11 cellular contexts compared by ENCODE assay signal in the genomic region with DNA sequence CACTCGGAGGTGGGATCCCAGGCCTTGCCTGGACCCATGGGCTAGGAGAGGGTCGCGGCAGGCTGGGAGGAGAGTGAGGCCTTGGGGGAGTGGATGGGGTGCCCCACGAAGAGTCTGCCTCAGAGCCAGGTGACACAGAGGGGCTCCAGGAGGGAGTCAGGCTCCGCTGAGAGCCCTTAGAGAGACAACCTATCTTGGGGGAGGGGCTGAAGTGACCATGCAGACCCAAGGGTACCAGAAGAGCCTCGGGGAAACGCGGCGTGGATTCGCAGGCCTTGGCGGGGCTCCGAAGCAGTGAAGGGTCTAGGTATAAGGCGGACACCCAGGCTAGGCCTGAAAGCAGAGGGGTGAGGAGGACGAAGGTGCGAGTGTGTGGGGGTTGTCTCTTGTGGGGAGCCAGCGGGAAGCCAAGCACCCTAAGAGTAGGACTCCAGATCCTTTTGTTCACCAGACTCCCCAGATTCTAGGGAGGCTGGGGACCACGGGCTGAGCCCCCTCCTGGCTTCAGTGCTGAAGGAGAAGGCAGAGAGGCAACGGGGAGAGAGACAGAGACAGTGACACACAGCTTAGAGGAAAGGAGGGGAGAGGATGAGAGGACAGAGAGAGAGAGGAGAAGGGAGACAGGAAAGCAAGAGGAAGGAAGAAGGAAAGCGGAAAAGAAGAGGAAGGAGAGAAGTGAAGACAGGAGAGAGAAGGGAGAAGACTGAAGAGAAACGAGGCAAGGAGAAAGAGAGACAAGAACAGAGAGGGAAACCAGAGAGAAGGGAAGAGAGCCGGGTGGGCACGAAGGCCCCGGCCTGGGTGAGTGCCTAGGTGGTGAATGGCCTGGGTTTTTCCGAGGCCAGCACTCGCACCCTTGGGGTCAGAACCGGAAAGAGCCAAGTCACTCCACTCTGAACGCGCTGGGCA. TPM values are rescaled to one million over a fixed set of nuclear protein-coding genes. Genes with fewer than 3 reads are reported as not detected.
DNase-seq lines count a peak whose midpoint lies in the region; ATAC-seq and TF ChIP-seq lines count a peak whose summit lies in the region.
"Had no signal": no experiment of that assay in that cellular context is flagged by ENCODE, and none has a peak within 500 bp of the region (broad histone marks: within the 10 kb centered on the region; RNA-seq: fewer than 3 reads in every experiment).

No MANE protein-coding gene starts in this region.

- no peak overlapping the region for H3K23ac ChIP-seq in mesendoderm (ENCODE audit: low read length)

- H3K9me3 ChIP-seq in left ventricle myocardium inferior (replicated peaks): no peaks in the 10 kb centered on the region
- H3K9me3 ChIP-seq in aorta (ENCODE audit: control insufficient read depth, low read length): no peaks in the 10 kb centered on the region

- TF ChIP-seq CTCF in left ventricle myocardium inferior (IDR thresholded peaks at IDR 0.05; ENCODE audit: borderline replicate concordance): no peak

- H3K79me1 ChIP-seq in mesendoderm (ENCODE audit: low read length): no peaks in the 10 kb centered on the region

- H3K79me2 ChIP-seq in mesendoderm (ENCODE audit: control insufficient read depth, insufficient read depth, low read length): no peaks in the 10 kb centered on the region

- peak overlapping the region; percentile 46 for H3K4me3 ChIP-seq in left ventricle myocardium inferior
- no peak overlapping the region for H3K4me3 ChIP-seq in mesendoderm (ENCODE audit: low read length)
- H3K4me3 ChIP-seq in aorta (ENCODE audit: low read length in 2 of 2): no peak overlapping the region

- H3K27me3 ChIP-seq in left ventricle myocardium inferior (ENCODE audit: low read depth) (peaks cover 99% of the 10 kb centered on the region), mesendoderm (ENCODE audit: insufficient read depth, low read length, poor library complexity) (peaks cover 88% of the 10 kb centered on the region), aorta (ENCODE audit: control insufficient read depth in 1 of 2, insufficient read depth in 2 of 2, low read length in 1 of 2) (peaks cover 0 to 7% of the 10 kb centered on the region in 2 donors)

- peak overlapping the region; percentile 84 for H3K4me3 Mint-ChIP-seq in activated naive CD8-positive, alpha-beta T cell

- H2BK5ac ChIP-seq in mesendoderm (ENCODE audit: low read length): no peak overlapping the region

- no peak overlapping the region for H2BK15ac ChIP-seq in mesendoderm (replicated peaks; ENCODE audit: low read depth)

- no peak overlapping the region for H4K8ac ChIP-seq in mesendoderm (ENCODE audit: low read depth, low read length)

- no peak for DNase-seq in left ventricle myocardium inferior
- no peak for DNase-seq in Right ventricle myocardium superior
- no peak for DNase-seq in mesendoderm
- DNase-seq in aorta: peak in 1 of 2 donors; percentile 24
- DNase-seq in cardiac septum (ENCODE audit: low spot score): no peak
- DNase-seq: activated CD4-positive, CD25-positive, alpha-beta regulatory T cell; brain microvascular endothelial cell had no signal

- H3K27ac ChIP-seq in left ventricle myocardium inferior (replicated peaks) (no peak overlapping the region), mesendoderm (ENCODE audit: low read depth, low read length) (no peak overlapping the region), aorta (ENCODE audit: low read depth in 1 of 2, low read length in 2 of 2) (no peak overlapping the region)
- H3K27ac ChIP-seq: brain microvascular endothelial cell had no signal

- peaks cover 44% of the 10 kb centered on the region for H3K4me1 ChIP-seq in left ventricle myocardium inferior
- H3K4me1 ChIP-seq in mesendoderm (ENCODE audit: control insufficient read depth, low read depth, low read length): no peaks in the 10 kb centered on the region
- H3K4me1 ChIP-seq in aorta (ENCODE audit: control insufficient read depth in 1 of 2, insufficient read depth in 2 of 2, low read length in 2 of 2): no peaks in the 10 kb centered on the region

- H4K5ac ChIP-seq in mesendoderm (ENCODE audit: low read length): no peak overlapping the region

- H3K18ac ChIP-seq in mesendoderm (ENCODE audit: low read length): no peak overlapping the region

- H2BK120ac ChIP-seq in mesendoderm (ENCODE audit: low read depth, low read length): no peak overlapping the region

- H3K4me1 Mint-ChIP-seq in activated naive CD8-positive, alpha-beta T cell (ENCODE audit: low read depth): peaks cover 30% of the 10 kb centered on the region

- no peak overlapping the region for H3K9ac ChIP-seq in mesendoderm (ENCODE audit: low read length)

- H3K56ac ChIP-seq in mesendoderm (ENCODE audit: low read length): no peak overlapping the region

- H3K27ac Mint-ChIP-seq in activated naive CD8-positive, alpha-beta T cell: no peak overlapping the region

- no peaks in the 10 kb centered on the region for H3K36me3 ChIP-seq in left ventricle myocardium inferior
- no peaks in the 10 kb centered on the region for H3K36me3 ChIP-seq in mesendoderm (ENCODE audit: control insufficient read depth, insufficient read depth, low read length)
- no peaks in the 10 kb centered on the region for H3K36me3 ChIP-seq in aorta (ENCODE audit: control insufficient read depth in 1 of 2, insufficient read depth in 2 of 2, low read length in 1 of 2)
- H3K36me3 ChIP-seq: brain microvascular endothelial cell had no signal

- no peak overlapping the region for H2AK5ac ChIP-seq in mesendoderm (ENCODE audit: low read length)

- ATAC-seq in Right ventricle myocardium superior (ENCODE audit: poor library complexity) (no peak), aorta (ENCODE audit: low FRiP score) (peak; percentile 3), GM19324 (IDR thresholded peaks at IDR 0.05; ENCODE audit: low FRiP score, unreplicated experiment) (no peak), GM21381 (IDR thresholded peaks at IDR 0.05; ENCODE audit: unreplicated experiment) (no peak)

- no peaks in the 10 kb centered on the region for H3K36me3 Mint-ChIP-seq in activated naive CD8-positive, alpha-beta T cell

- peaks cover 59% of the 10 kb centered on the region for H3K27me3 Mint-ChIP-seq in activated naive CD8-positive, alpha-beta T cell

- intact Hi-C loops in left ventricle myocardium inferior (cut with micrococcal nuclease) (no loop called here), Right ventricle myocardium superior (cut with DNase I) (no loop called here), aorta (cut with DNase I) (no loop called here), cardiac septum (cut with DNase I) (no loop called here)

- WGBS in mesendoderm (ENCODE audit: extremely low coverage, insufficient coverage, low lambda C conversion rate): no CpG with 5 or more reads among the region's 28 CpGs
- WGBS in aorta, 2 donors: 20 to 22% methylated on average over 28 of the region's 28 CpGs

- H3K9me3 Mint-ChIP-seq in activated naive CD8-positive, alpha-beta T cell (ENCODE audit: low read depth): no peaks in the 10 kb centered on the region

- H3K4ac ChIP-seq in mesendoderm (ENCODE audit: low read depth, low read length): no peak overlapping the region

- H3K4me2 ChIP-seq in mesendoderm (ENCODE audit: low read length): peak overlapping the region; percentile 18

RNA-seq across cellular contexts. Expression of a gene that starts 1.1 kb away (rescaled TPM):
- total RNA-seq in left ventricle myocardium inferior (not detected), Right ventricle myocardium superior (not detected), aorta (under 1 TPM in 1 of 2 donors, not detected in 1; 0.29 TPM), cardiac septum (not detected)
- 0.08 TPM for polyA plus RNA-seq in mesendoderm (2013, experiment 1 of 2)
- polyA plus RNA-seq in mesendoderm (2013, experiment 2 of 2): 0.08 TPM
- not detected for polyA plus RNA-seq in aorta
- polyA plus RNA-seq: neural cell had no signal

RNA-seq across cellular contexts. Expression of a gene that starts 6.4 kb away (rescaled TPM):
- total RNA-seq in left ventricle myocardium inferior: not detected
- not detected for total RNA-seq in Right ventricle myocardium superior
- polyA plus RNA-seq in mesendoderm (2013, experiment 1 of 2): not detected
- polyA plus RNA-seq in mesendoderm (2013, experiment 2 of 2): not detected
- not detected for total RNA-seq in aorta
- not detected for polyA plus RNA-seq in aorta
- not detected for total RNA-seq in cardiac septum
- polyA plus RNA-seq: neural cell had no signal

RNA-seq across cellular contexts. Expression of a gene that starts 10.6 kb away (rescaled TPM):
- total RNA-seq in left ventricle myocardium inferior (not detected), Right ventricle myocardium superior (not detected), aorta (1 to 10 TPM in 1 of 2 donors, not detected in 1; 1.4 TPM), cardiac septum (0.16 TPM)
- polyA plus RNA-seq in mesendoderm (2013, experiment 1 of 2): not detected
- polyA plus RNA-seq in mesendoderm (2013, experiment 2 of 2): not detected
- polyA plus RNA-seq in aorta: not detected
- polyA plus RNA-seq: neural cell had no signal

RNA-seq across cellular contexts. Expression of a gene that starts 13.5 kb away (rescaled TPM):
- total RNA-seq in left ventricle myocardium inferior (not detected), Right ventricle myocardium superior (not detected), aorta (not detected), cardiac septum (not detected)
- 0.18 TPM for polyA plus RNA-seq in mesendoderm (2013, experiment 1 of 2)
- polyA plus RNA-seq in mesendoderm (2013, experiment 2 of 2): 0.10 TPM
- polyA plus RNA-seq in aorta: not detected
- polyA plus RNA-seq: neural cell had no signal

RNA-seq across cellular contexts. Expression of a gene that starts 16.5 kb away (rescaled TPM):
- total RNA-seq in left ventricle myocardium inferior (0.16 TPM), Right ventricle myocardium superior (not detected), aorta (1 to 10 TPM; 1.8 to 2.3 TPM), cardiac septum (not detected)
- polyA plus RNA-seq in mesendoderm (2013, experiment 1 of 2): not detected
- not detected for polyA plus RNA-seq in mesendoderm (2013, experiment 2 of 2)
- under 1 TPM in 1 of 2 donors, not detected in 1; 0.08 TPM for polyA plus RNA-seq in aorta
- polyA plus RNA-seq: neural cell had no signal
